In the genomic region with DNA sequence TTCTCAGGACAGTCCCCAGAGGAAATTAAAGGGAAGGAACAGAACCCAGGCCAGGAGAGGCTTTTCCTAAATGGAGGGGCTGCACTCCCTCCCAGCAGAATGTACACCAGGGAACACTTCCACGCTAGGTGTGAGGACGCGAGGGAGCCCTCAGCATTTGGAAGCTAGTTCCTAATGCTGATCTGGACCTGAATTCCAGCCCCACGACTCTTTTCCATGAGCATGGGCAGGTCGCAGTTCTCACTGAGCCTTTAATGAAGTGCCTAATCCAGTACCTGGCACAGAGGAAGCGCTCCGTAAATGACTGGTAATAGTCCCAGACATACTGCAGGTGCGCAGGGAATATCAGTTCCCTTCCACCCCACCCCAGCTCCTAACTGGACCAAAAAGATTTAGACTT, we compare ENCODE assay signal across 11 cellular contexts. TPM values are rescaled to one million over a fixed set of nuclear protein-coding genes. Genes with fewer than 3 reads are reported as not detected.
A peak's percentile ranks its signal among the peaks of the same experiment; 100 is the strongest.
DNase-seq lines count a peak whose midpoint lies in the region; ATAC-seq and TF ChIP-seq lines count a peak whose summit lies in the region.
"Had no signal": no experiment of that assay in that cellular context is flagged by ENCODE, and none has a peak within 500 bp of the region (broad histone marks: within the 10 kb centered on the region; RNA-seq: fewer than 3 reads in every experiment).

No MANE protein-coding gene starts in this region.

- no peak overlapping the region for H3K23ac ChIP-seq in H9 (ENCODE audit: insufficient read length, low read depth, low read length)

- H3K27me3 Mint-ChIP-seq in Caco-2 (ENCODE audit: insufficient read depth, unreplicated experiment) (peaks cover 36% of the 10 kb centered on the region), H9 (ENCODE audit: low read depth) (peaks cover 71% of the 10 kb centered on the region), brain (peaks cover 75% of the 10 kb centered on the region), nephron (ENCODE audit: low read depth) (peaks cover 82% of the 10 kb centered on the region), chondrocyte (ENCODE audit: low read depth) (peaks cover 59% of the 10 kb centered on the region), osteocyte (ENCODE audit: unreplicated experiment) (peaks cover 67% of the 10 kb centered on the region)

- H3K9me3 ChIP-seq in Caco-2 (no peaks in the 10 kb centered on the region), H9 (ENCODE audit: control insufficient read depth, low read depth, low read length) (no peaks in the 10 kb centered on the region)
- H3K9me3 ChIP-seq: SK-N-SH had no signal

- H3K4me3 Mint-ChIP-seq in Caco-2 (ENCODE audit: unreplicated experiment) = peak overlapping the region; percentile 82
- peak overlapping the region; percentile 58 to 66; a peak in 4 of 5 replicates for H3K4me3 Mint-ChIP-seq in H9
- peak overlapping the region in 3 of 5 experiments; percentile 43 to 62 (median 57) for H3K4me3 Mint-ChIP-seq in brain
- peak overlapping the region in 2 of 3 experiments; percentile 40 to 59 for H3K4me3 Mint-ChIP-seq in nephron
- no peak overlapping the region for H3K4me3 Mint-ChIP-seq in chondrocyte (ENCODE audit: unreplicated experiment)
- H3K4me3 Mint-ChIP-seq in osteocyte (ENCODE audit: unreplicated experiment) = no peak overlapping the region

- H3K36me3 Mint-ChIP-seq in Caco-2 (ENCODE audit: insufficient read depth, unreplicated experiment) = no peaks in the 10 kb centered on the region
- H3K36me3 Mint-ChIP-seq in H9 (ENCODE audit: insufficient read depth in 1 of 3, low read depth in 3 of 3) = no peaks in the 10 kb centered on the region; a peak in 1 of 7 replicates
- H3K36me3 Mint-ChIP-seq in brain = no peaks in the 10 kb centered on the region
- no peaks in the 10 kb centered on the region for H3K36me3 Mint-ChIP-seq in nephron (ENCODE audit: low read depth)
- H3K36me3 Mint-ChIP-seq in chondrocyte (ENCODE audit: low read depth) = no peaks in the 10 kb centered on the region
- H3K36me3 Mint-ChIP-seq in osteocyte (ENCODE audit: unreplicated experiment) = no peaks in the 10 kb centered on the region

- no peak overlapping the region for H3K4ac ChIP-seq in H9 (ENCODE audit: low read depth, low read length)

- H2AFZ ChIP-seq in H9 (ENCODE audit: low read length) = no peak overlapping the region

- no peaks in the 10 kb centered on the region for H3K79me2 ChIP-seq in H9 (ENCODE audit: insufficient read depth, low read length)

- TF ChIP-seq CTCF in Caco-2 (IDR thresholded peaks at IDR 0.05; ENCODE audit: insufficient read depth in 1 of 2, low read depth in 1 of 2, low read length in 1 of 2, severe bottlenecking in 1 of 2, unreplicated experiment in 1 of 2) = no peak
- no peak for TF ChIP-seq CTCF in H9 (conservative IDR thresholded peaks at IDR 0.05)
- no peak for TF ChIP-seq CTCF in brain (conservative IDR thresholded peaks at IDR 0.05)
- no peak for TF ChIP-seq CTCF in nephron (IDR thresholded peaks at IDR 0.05; ENCODE audit: unreplicated experiment in 3 of 3)
- no peak for TF ChIP-seq CTCF in chondrocyte (IDR thresholded peaks at IDR 0.05)
- TF ChIP-seq CTCF in osteocyte (IDR thresholded peaks at IDR 0.05) = no peak

- intact Hi-C loops in Caco-2 (cut with micrococcal nuclease; ENCODE audit: unreplicated experiment) = loop anchor here (10.0 kb wide), 1 partner anchor 370 kb away; the partner anchor contains the start of gene ZNF22

- H3K27me3 ChIP-seq in Caco-2 (replicated peaks; ENCODE audit: control insufficient read depth, insufficient read depth, low read length) = peaks cover 13% of the 10 kb centered on the region
- H3K27me3 ChIP-seq in H9 (ENCODE audit: insufficient read depth, low read length) = peaks cover 15% of the 10 kb centered on the region; the same call in 1 of the 2 replicates

- H3K36me3 ChIP-seq in Caco-2 (ENCODE audit: control insufficient read depth, insufficient read depth, low read length) = no peaks in the 10 kb centered on the region

- no peaks in the 10 kb centered on the region for H4K20me1 ChIP-seq in H9 (ENCODE audit: control insufficient read depth, insufficient read depth, insufficient read length)

- H3K9ac ChIP-seq in H9 (ENCODE audit: extremely low read depth, insufficient read length, low read length) = no peak overlapping the region
- H3K9ac ChIP-seq: SK-N-SH had no signal

- H2BK120ac ChIP-seq in H9 (ENCODE audit: low read depth, low read length, poor library complexity, severe bottlenecking) = no peak overlapping the region

- no peaks in the 10 kb centered on the region for H3K79me1 ChIP-seq in H9 (ENCODE audit: insufficient read depth, low read depth, low read length, poor library complexity, severe bottlenecking)

- H2BK20ac ChIP-seq in H9 (ENCODE audit: low read depth, low read length, poor library complexity, severe bottlenecking) = no peak overlapping the region

- no peaks in the 10 kb centered on the region for H3K9me3 Mint-ChIP-seq in Caco-2 (ENCODE audit: unreplicated experiment)
- H3K9me3 Mint-ChIP-seq in H9 = no peaks in the 10 kb centered on the region
- no peaks in the 10 kb centered on the region for H3K9me3 Mint-ChIP-seq in brain
- no peaks in the 10 kb centered on the region for H3K9me3 Mint-ChIP-seq in nephron
- no peaks in the 10 kb centered on the region for H3K9me3 Mint-ChIP-seq in chondrocyte (ENCODE audit: low read depth)
- no peaks in the 10 kb centered on the region for H3K9me3 Mint-ChIP-seq in osteocyte (ENCODE audit: unreplicated experiment)

- peak overlapping the region; percentile 72 for H3K4me2 ChIP-seq in H9 (ENCODE audit: insufficient read depth, insufficient read length, low read length)
- H3K4me2 ChIP-seq: SK-N-SH had no signal

- peaks cover 9% of the 10 kb centered on the region for H3K4me1 ChIP-seq in Caco-2
- H3K4me1 ChIP-seq in H9 (ENCODE audit: insufficient read depth, low read length) = no peaks in the 10 kb centered on the region; the same call in 1 of the 2 replicates
- H3K4me1 ChIP-seq: foreskin keratinocyte had no signal

- no peak overlapping the region for H2BK12ac ChIP-seq in H9 (ENCODE audit: insufficient read length, low read depth, low read length)

- H3K56ac ChIP-seq in H9 (ENCODE audit: insufficient read length, low read depth, low read length) = no peak overlapping the region

- no peak overlapping the region for H4K5ac ChIP-seq in H9 (ENCODE audit: insufficient read length, low read depth, low read length)

- H3K4me3 ChIP-seq in Caco-2 (ENCODE audit: low read depth, low read length) = no peak overlapping the region

- H3K4me1 Mint-ChIP-seq in Caco-2 (ENCODE audit: low read depth, unreplicated experiment) (no peaks in the 10 kb centered on the region), H9 (peaks cover 14 to 23% of the 10 kb centered on the region in 2 experiments), brain (peaks cover 9% of the 10 kb centered on the region), nephron (peaks cover 7% of the 10 kb centered on the region), chondrocyte (ENCODE audit: low read depth) (peaks cover 8% of the 10 kb centered on the region), osteocyte (ENCODE audit: unreplicated experiment) (peaks cover 10% of the 10 kb centered on the region)

- peaks cover 12% of the 10 kb centered on the region for H3K23me2 ChIP-seq in H9 (ENCODE audit: insufficient read length, low read depth, low read length, poor library complexity, severe bottlenecking)

- H3T11ph ChIP-seq in H9 (ENCODE audit: low read length) = no peak overlapping the region

- H4K8ac ChIP-seq in H9 (replicated peaks; ENCODE audit: insufficient read length, low read depth, low read length) = no peak overlapping the region

- H3K14ac ChIP-seq in H9 (ENCODE audit: insufficient read depth, low read length) = no peak overlapping the region

- H2BK15ac ChIP-seq in H9 (ENCODE audit: low read depth, low read length) = no peak overlapping the region

- no peak overlapping the region for H4K91ac ChIP-seq in H9 (ENCODE audit: insufficient read length, low read depth, low read length)

- POLR2A ChIA-PET in Caco-2 (lab: Charles Lee) = interaction anchor here (0.6 kb wide), 1 partner anchor 298 kb away, joined by 4 read pairs; no protein-coding TSS in a partner anchor

- H3K27ac ChIP-seq in H9 (ENCODE audit: insufficient read length, low read depth, low read length) = no peak overlapping the region
- H3K27ac ChIP-seq: foreskin keratinocyte had no signal

- DNase-seq in Caco-2 (no peak), H9 (no peak), chondrocyte (ENCODE audit: low spot score) (no peak), COLO829 (ENCODE audit: low spot score) (no peak), osteocyte (ENCODE audit: extremely low spot score, unreplicated experiment) (no peak)
- DNase-seq: SK-N-SH had no signal

- no TSS peak for BruUV-seq in Caco-2 (replicated peaks; lab: Mats Ljungman, UMichigan)

- no peak overlapping the region for H2AK5ac ChIP-seq in H9 (ENCODE audit: insufficient read length, low read length)

- no peak overlapping the region for H2BK5ac ChIP-seq in H9 (ENCODE audit: insufficient read length, low read length)

- WGBS in H9 (ENCODE audit: extremely low coverage, insufficient read length, low lambda C conversion rate) = no CpG with 5 or more reads among the region's 8 CpGs

- CTCF ChIA-PET in Caco-2 (lab: Charles Lee) = no interaction called here

- no peak overlapping the region for H3K27ac Mint-ChIP-seq in Caco-2 (ENCODE audit: unreplicated experiment)
- H3K27ac Mint-ChIP-seq in H9 = no peak overlapping the region
- no peak overlapping the region for H3K27ac Mint-ChIP-seq in brain
- no peak overlapping the region for H3K27ac Mint-ChIP-seq in nephron
- no peak overlapping the region for H3K27ac Mint-ChIP-seq in chondrocyte (ENCODE audit: unreplicated experiment)
- H3K27ac Mint-ChIP-seq in osteocyte (ENCODE audit: unreplicated experiment) = no peak overlapping the region

- no peak for ATAC-seq in GM21526 (IDR thresholded peaks at IDR 0.05; ENCODE audit: low FRiP score, unreplicated experiment)

- no peak overlapping the region for H3K18ac ChIP-seq in H9 (ENCODE audit: insufficient read length, low read depth, low read length)

RNA-seq across cellular contexts. Expression of gene ALOX5, which starts 1.1 kb away (rescaled TPM):
- not detected in 2 replicates for total RNA-seq in Caco-2 (2022)
- 3.2 and 3.7 TPM in 2 replicates for total RNA-seq in H9 (2021)
- 1.2 TPM for polyA plus RNA-seq in brain (ENCODE audit: insufficient read depth, low read depth, low replicate concordance)
- not detected in 3 replicates for total RNA-seq in chondrocyte
- not detected in 2 replicates for total RNA-seq in osteocyte
- total RNA-seq: foreskin keratinocyte had no signal
- polyA plus RNA-seq: foreskin keratinocyte, SK-N-SH had no signal

RNA-seq across cellular contexts. Expression of gene OR13A1, which starts 59.7 kb away (rescaled TPM):
- not detected in 2 replicates for total RNA-seq in Caco-2 (2022)
- total RNA-seq in H9 (2021) = 0.13 and 0.15 TPM in 2 replicates
- not detected for polyA plus RNA-seq in brain (ENCODE audit: insufficient read depth, low read depth, low replicate concordance)
- total RNA-seq in chondrocyte = not detected in 3 replicates
- total RNA-seq in osteocyte = not detected in 2 replicates
- total RNA-seq: Daoy, foreskin keratinocyte had no signal
- polyA plus RNA-seq: foreskin keratinocyte, SK-N-SH had no signal

Comparison
In these comparisons a context has a peak if more than half of its experiments do, and no peak if none do; other contexts are left out.
1. H3K4me3 Mint-ChIP-seq: peak in Caco-2 (single experiment), H9 (2 of 2), brain (3 of 5) and nephron (2 of 3); none in chondrocyte (single experiment) and osteocyte (single experiment).